ENCODE assay signal across 11 cellular contexts in genomic region chr10:338176-339037, GRCh38.
DNase-seq lines count a peak whose midpoint lies in the region; ATAC-seq and TF ChIP-seq lines count a peak whose summit lies in the region.
"Had no signal": no experiment of that assay in that cellular context is flagged by ENCODE, and none has a peak within 500 bp of the region (broad histone marks: within the 10 kb centered on the region; RNA-seq: fewer than 3 reads in every experiment).

No MANE protein-coding gene starts in this region.

- H3K9me3 Mint-ChIP-seq in effector memory CD8-positive, alpha-beta T cell, result no peaks in the 10 kb centered on the region

- DNase-seq in NCI-H446 treated with DMSO at 0.1 percent for 48 hours (lab: John Stamatoyannopoulos, UW), result peak; percentile 1
- no peak for DNase-seq in NCI-H446 (lab: John Stamatoyannopoulos, UW)
- DNase-seq in astrocyte of the spinal cord (ENCODE audit: low read depth, low spot score), result peak; percentile 67
- peak in 1 of 2 donors; percentile 26 for DNase-seq in left colon
- DNase-seq in thyroid gland, result peak; percentile 81 to 86
- no peak for DNase-seq in effector memory CD8-positive, alpha-beta T cell
- no peak for DNase-seq in activated CD4-positive, alpha-beta T cell treated with anti-CD3 and anti-CD28 coated beads for 48 hours
- DNase-seq: NCI-H1436, psoas muscle had no signal

- H3K4me3 ChIP-seq in astrocyte of the spinal cord (ENCODE audit: low read depth, low read length) (no peak overlapping the region), thyroid gland (replicated peaks in 1 of 3) (no peak overlapping the region)
- H3K4me3 ChIP-seq: cardiac muscle cell, psoas muscle had no signal

- peak overlapping the region in 1 of 2 donors; percentile 35 for H3K27ac Mint-ChIP-seq in effector memory CD8-positive, alpha-beta T cell

- 45 to 52% methylated on average over 33 of the region's 33 CpGs for WGBS in thyroid gland, 2 donors

- peaks cover 7 to 9% of the 10 kb centered on the region in 2 donors for H3K4me1 ChIP-seq in thyroid gland
- H3K4me1 ChIP-seq: psoas muscle had no signal

- H3K4me1 Mint-ChIP-seq in effector memory CD8-positive, alpha-beta T cell (ENCODE audit: low read depth in 2 of 2), result peaks cover 15 to 20% of the 10 kb centered on the region in 2 donors

- intact Hi-C loops in left colon (cut with DNase I, micrococcal nuclease), result no loop called here
- intact Hi-C loops in thyroid gland (cut with DNase I), result no loop called here

- TF ChIP-seq CTCF in astrocyte of the spinal cord (IDR thresholded peaks at IDR 0.05; ENCODE audit: low read depth, low read length), result no peak
- no peak for TF ChIP-seq CTCF in thyroid gland (IDR thresholded peaks at IDR 0.05)

- H3K4me3 Mint-ChIP-seq in effector memory CD8-positive, alpha-beta T cell, result no peak overlapping the region

- H3K36me3 ChIP-seq in thyroid gland, result no peaks in the 10 kb centered on the region

- TF ChIP-seq POLR2A in thyroid gland (IDR thresholded peaks at IDR 0.05), result no peak

- ATAC-seq in left colon (peak; percentile 87), GM21825 (IDR thresholded peaks at IDR 0.05; ENCODE audit: unreplicated experiment) (no peak)
- ATAC-seq in effector memory CD8-positive, alpha-beta T cell (replicated peaks), result no peak
- ATAC-seq: psoas muscle had no signal

- in situ Hi-C loops in astrocyte of the spinal cord (cut with HindIII; ENCODE audit: low sequenced_read_pairs), result no loop called here

- no peaks in the 10 kb centered on the region for H3K9me3 ChIP-seq in thyroid gland
- H3K9me3 ChIP-seq: psoas muscle had no signal

- H3K36me3 Mint-ChIP-seq in effector memory CD8-positive, alpha-beta T cell (ENCODE audit: insufficient read depth), result peaks cover 15% of the 10 kb centered on the region

- no peaks in the 10 kb centered on the region for H3K27me3 Mint-ChIP-seq in effector memory CD8-positive, alpha-beta T cell

- peak overlapping the region in 2 of 3 donors; percentile 57 to 63 for H3K27ac ChIP-seq in thyroid gland
- H3K27ac ChIP-seq: cardiac muscle cell, psoas muscle had no signal

- H3K27me3 ChIP-seq in thyroid gland, result no peaks in the 10 kb centered on the region
- H3K27me3 ChIP-seq: cardiac muscle cell had no signal

Comparison
In these comparisons a context has a peak if more than half of its experiments do, and no peak if none do; other contexts are left out.
1. DNase-seq: peak in NCI-H446 treated with DMSO at 0.1 percent for 48 hours (single experiment), astrocyte of the spinal cord (single experiment) and thyroid gland (2 of 2); none in NCI-H446 (0 of 2), effector memory CD8-positive, alpha-beta T cell (0 of 3) and activated CD4-positive, alpha-beta T cell treated with anti-CD3 and anti-CD28 coated beads for 48 hours (single experiment).